In the genomic region with DNA sequence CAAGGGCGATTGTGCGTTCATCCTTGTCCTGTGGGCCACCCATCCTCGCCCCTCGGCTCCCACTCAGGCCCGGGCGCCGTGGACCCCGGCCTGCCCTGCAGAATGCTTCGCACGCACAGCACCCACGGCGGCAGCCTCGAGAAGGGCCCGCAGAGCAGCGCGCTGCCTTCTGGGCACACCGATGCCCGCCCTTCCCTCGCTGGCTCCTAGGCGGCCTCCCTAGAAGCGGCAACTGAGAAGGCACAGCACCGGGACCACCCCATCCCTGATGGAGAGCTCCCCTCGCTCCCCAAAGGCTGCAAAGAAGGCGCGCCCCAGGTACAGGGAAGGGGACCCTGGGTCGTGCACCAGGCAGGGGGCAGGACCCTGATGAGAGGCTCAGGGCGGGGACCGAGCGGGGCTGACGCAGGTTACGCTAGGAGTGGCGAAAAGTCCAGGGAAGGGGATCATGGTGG, we compare ENCODE assay signal across 8 cellular contexts. TPM values are rescaled to one million over a fixed set of nuclear protein-coding genes. Genes with fewer than 3 reads are reported as not detected.
A peak's percentile ranks its signal among the peaks of the same experiment; 100 is the strongest.
DNase-seq lines count a peak whose midpoint lies in the region; ATAC-seq and TF ChIP-seq lines count a peak whose summit lies in the region.

No MANE protein-coding gene starts in this region.

- peaks cover 49% of the 10 kb centered on the region for H4K20me1 ChIP-seq in PC-9 (ENCODE audit: insufficient read depth)

- H3K9me3 ChIP-seq in CD4-positive, alpha-beta memory T cell (ENCODE audit: control insufficient read depth in 1 of 2, low read length in 2 of 2): no peaks in the 10 kb centered on the region
- H3K9me3 ChIP-seq in PC-9 (ENCODE audit: insufficient read depth, low read depth): no peaks in the 10 kb centered on the region
- no peaks in the 10 kb centered on the region for H3K9me3 ChIP-seq in mucosa of descending colon
- H3K9me3 ChIP-seq in vagina: no peaks in the 10 kb centered on the region

- no peaks in the 10 kb centered on the region for H3K9me3 Mint-ChIP-seq in CD4-positive, alpha-beta memory T cell

- peaks cover 11% of the 10 kb centered on the region; the same call in 1 of the 2 replicates for H3F3A ChIP-seq in PC-9 (ENCODE audit: insufficient read depth, low read depth)

- intact Hi-C loops in CD4-positive, alpha-beta memory T cell (cut with micrococcal nuclease): no loop called here
- intact Hi-C loops in PC-9 (cut with micrococcal nuclease; ENCODE audit: unreplicated experiment): loop anchor here (10.0 kb wide), 1 partner anchor 90 kb away; no protein-coding TSS in a partner anchor
- intact Hi-C loops in mucosa of descending colon (cut with DNase I, micrococcal nuclease): no loop called here
- intact Hi-C loops in vagina (cut with DNase I): loop anchor here (10.0 kb wide), 1 partner anchor 50 kb away; no protein-coding TSS in a partner anchor

- no peaks in the 10 kb centered on the region for H3K9me2 ChIP-seq in PC-9 (ENCODE audit: insufficient read depth)

- DNase-seq in CD4-positive, alpha-beta memory T cell: peak in 2 of 5 donors; percentile 22 to 43
- DNase-seq in PC-9 (no peak), cardiac fibroblast (ENCODE audit: low read depth in 2 of 2) (no peak), mucosa of descending colon (peak in 2 of 3 donors; percentile 63 to 71), vagina (ENCODE audit: extremely low spot score in 2 of 2) (no peak), NCI-H226 (no peak)

- no peak for TF ChIP-seq CTCF in PC-9 (conservative IDR thresholded peaks at IDR 0.05)
- TF ChIP-seq CTCF in cardiac fibroblast (IDR thresholded peaks at IDR 0.05; ENCODE audit: low read depth, low read length): no peak
- no peak for TF ChIP-seq CTCF in mucosa of descending colon (IDR thresholded peaks at IDR 0.05)
- no peak for TF ChIP-seq CTCF in vagina (IDR thresholded peaks at IDR 0.05)

- no peak overlapping the region for H2AFZ ChIP-seq in PC-9

- H3K4me1 ChIP-seq in CD4-positive, alpha-beta memory T cell (ENCODE audit: insufficient read depth, low read length): peaks cover 75% of the 10 kb centered on the region
- peaks cover 26% of the 10 kb centered on the region for H3K4me1 ChIP-seq in PC-9 (replicated peaks; ENCODE audit: insufficient read depth)
- peaks cover 55% of the 10 kb centered on the region for H3K4me1 ChIP-seq in mucosa of descending colon (ENCODE audit: low read depth)
- peaks cover 73% of the 10 kb centered on the region for H3K4me1 ChIP-seq in vagina

- TF ChIP-seq POLR2A in vagina (IDR thresholded peaks at IDR 0.05): no peak

- H3K36me3 ChIP-seq in CD4-positive, alpha-beta memory T cell (ENCODE audit: insufficient read depth, low read length): peaks cover 8% of the 10 kb centered on the region
- H3K36me3 ChIP-seq in PC-9 (ENCODE audit: low read depth) (no peaks in the 10 kb centered on the region; the same call in 1 of the 2 replicates), mucosa of descending colon (ENCODE audit: low read depth) (no peaks in the 10 kb centered on the region), vagina (no peaks in the 10 kb centered on the region)

- H3K4me3 Mint-ChIP-seq in CD4-positive, alpha-beta memory T cell: peak overlapping the region; percentile 91 to 98 (median 94)

- peaks cover 65% of the 10 kb centered on the region for H3K79me2 ChIP-seq in PC-9 (ENCODE audit: low read depth)

- peak; percentile 3 for ATAC-seq in mucosa of descending colon
- ATAC-seq in GM21423 (IDR thresholded peaks at IDR 0.05; ENCODE audit: unreplicated experiment): no peak
- ATAC-seq in GM18907 (IDR thresholded peaks at IDR 0.05; ENCODE audit: unreplicated experiment): no peak

- H3K4me1 Mint-ChIP-seq in CD4-positive, alpha-beta memory T cell: peaks cover 55 to 81% (median 67%) of the 10 kb centered on the region in 4 donors

- H3K36me3 Mint-ChIP-seq in CD4-positive, alpha-beta memory T cell: peaks cover 14 to 41% of the 10 kb centered on the region in 2 donors

- H3K27ac ChIP-seq in CD4-positive, alpha-beta memory T cell (ENCODE audit: low read depth, low read length): peak overlapping the region; percentile 89
- H3K27ac ChIP-seq in PC-9 (no peak overlapping the region), vagina (peak overlapping the region; percentile 94)

- H3K27ac Mint-ChIP-seq in CD4-positive, alpha-beta memory T cell: peak overlapping the region; percentile 94 to 99 (median 97)

- BruUV-seq in PC-9 (replicated peaks; lab: Mats Ljungman, UMichigan): TSS peak; percentile 31

- peak overlapping the region; percentile 86 for H3K4me2 ChIP-seq in PC-9

- H3K27me3 ChIP-seq in CD4-positive, alpha-beta memory T cell (ENCODE audit: insufficient read depth, low read length): no peaks in the 10 kb centered on the region
- no peaks in the 10 kb centered on the region for H3K27me3 ChIP-seq in PC-9 (ENCODE audit: insufficient read depth, low read depth)
- H3K27me3 ChIP-seq in vagina: no peaks in the 10 kb centered on the region

- POLR2A ChIA-PET in CD4-positive, alpha-beta memory T cell (lab: Charles Lee; ENCODE audit: partially characterized antibody): interaction anchor here (0.8 to 23.9 kb wide), 12 partner anchors 19 to 167 kb away, joined by 3 to 734 read pairs (median 6); partner anchors contain the start of gene NBL1
- POLR2A ChIA-PET in PC-9 (lab: Charles Lee; ENCODE audit: unreplicated experiment): no interaction called here

- CTCF ChIA-PET in CD4-positive, alpha-beta memory T cell (lab: Charles Lee; ENCODE audit: partially characterized antibody): interaction anchor here (1.0 to 4.7 kb wide), 3 partner anchors 23 to 98 kb away, joined by 3 to 35 read pairs (median 10); no protein-coding TSS in a partner anchor
- CTCF ChIA-PET in PC-9 (lab: Charles Lee): no interaction called here

- H3K4me3 ChIP-seq in CD4-positive, alpha-beta memory T cell (ENCODE audit: low read length in 2 of 2): peak overlapping the region; percentile 87 to 88
- H3K4me3 ChIP-seq in PC-9: peak overlapping the region; percentile 75
- peak overlapping the region; percentile 95 to 99 for H3K4me3 ChIP-seq in cardiac fibroblast (replicated peaks in 1 of 2; ENCODE audit: low read depth in 2 of 2, low read length in 2 of 2)
- peak overlapping the region; percentile 99 for H3K4me3 ChIP-seq in mucosa of descending colon
- H3K4me3 ChIP-seq in vagina: peak overlapping the region; percentile 70 to 100

- H3K27me3 Mint-ChIP-seq in CD4-positive, alpha-beta memory T cell: no peaks in the 10 kb centered on the region

RNA-seq across cellular contexts. Expression of gene CAPZB, which starts 1.0 kb away (rescaled TPM):
- total RNA-seq in CD4-positive, alpha-beta memory T cell: 100 to 1,000 TPM; 244 to 255 TPM
- polyA plus RNA-seq in CD4-positive, alpha-beta memory T cell: 100 to 1,000 TPM; 436 to 602 TPM
- total RNA-seq in PC-9 (2021): 222 and 274 TPM in 2 replicates
- 100 to 1,000 TPM; 346 to 393 (median 381) TPM for total RNA-seq in mucosa of descending colon
- total RNA-seq in vagina: 152 TPM

Comparison
In these comparisons a context has a peak if more than half of its experiments do, and no peak if none do; other contexts are left out.
1. DNase-seq: peak in mucosa of descending colon (2 of 3); none in PC-9 (0 of 2), cardiac fibroblast (0 of 2), vagina (0 of 2) and NCI-H226 (single experiment).
2. intact Hi-C loops: an anchor here in PC-9 (10.0 kb wide) and vagina (10.0 kb wide); none called in CD4-positive, alpha-beta memory T cell and mucosa of descending colon.
3. Peak in every context shown above with its lines, with median percentiles within 50 percentile points of each other: H3K4me3 ChIP-seq.